Comparison of ENCODE assay signal across 1 cellular context in genomic region chr13:48094781-48095502, GRCh38.
TF ChIP-seq lines count a peak whose summit lies in the region.

MED4 (minus strand) TSS chr13:48095104; CDS start chr13:48095078, 26 bp downstream.

TF ChIP-seq in GM12878, 131 proteins besides CTCF, POLR2A, EP300 and RAD21 (continued from another document and continues in another):
- TF ChIP-seq CREB1 (IDR thresholded peaks at IDR 0.05; ENCODE audit: low read depth) (peak; percentile 86), SIX5 (IDR thresholded peaks at IDR 0.05; ENCODE audit: low read depth, low read length, severe bottlenecking) (peak; percentile 19), BHLHE40 (IDR thresholded peaks at IDR 0.05; ENCODE audit: borderline replicate concordance in 1 of 2, low read depth in 2 of 2, low read length in 1 of 2) (peak; percentile 74 to 78), PML (IDR thresholded peaks at IDR 0.05; ENCODE audit: low read length) (peak; percentile 78; the same call in 1 of the 2 replicates), TBL1XR1 (IDR thresholded peaks at IDR 0.05; ENCODE audit: low read depth, low read length) (peak; percentile 55; the same call in 1 of the 2 replicates), RBBP5 (conservative IDR thresholded peaks at IDR 0.05) (no peak), CBFB (IDR thresholded peaks at IDR 0.05; ENCODE audit: low read depth) (peak; percentile 53; the same call in 1 of the 2 replicates), NBN (IDR thresholded peaks at IDR 0.05) (peak; percentile 90), CHD2 (IDR thresholded peaks at IDR 0.05; ENCODE audit: borderline replicate concordance, low read depth, low read length) (peak; percentile 39; the same call in 1 of the 2 replicates), MYC (IDR thresholded peaks at IDR 0.05; ENCODE audit: insufficient read depth, insufficient read length, insufficient replicate concordance, low read length, severe bottlenecking) (no peak), FOXM1 (IDR thresholded peaks at IDR 0.05; ENCODE audit: low read depth, low read length) (0 out of 2 replicates have a peak, but pooled peaks have one; percentile 46), RUNX3 (IDR thresholded peaks at IDR 0.05; ENCODE audit: low read length) (0 out of 2 replicates have a peak, but pooled peaks have one; percentile 30), E2F8 (IDR thresholded peaks at IDR 0.05; ENCODE audit: low read depth, partially characterized antibody) (no peak), CEBPZ (IDR thresholded peaks at IDR 0.05; ENCODE audit: low read depth, low read length) (0 out of 2 replicates have a peak, but pooled peaks have one; percentile 28), NRF1 (conservative IDR thresholded peaks at IDR 0.05; ENCODE audit: low read depth, low read length) (peak; percentile 94), ZNF207 (IDR thresholded peaks at IDR 0.05; ENCODE audit: borderline replicate concordance) (peak; percentile 93), GATAD2B (conservative IDR thresholded peaks at IDR 0.05; ENCODE audit: low read depth) (0 out of 2 replicates have a peak, but pooled peaks have one; percentile 40), USF2 (IDR thresholded peaks at IDR 0.05; ENCODE audit: borderline replicate concordance, low read depth, low read length) (no peak), GABPA (IDR thresholded peaks at IDR 0.05; ENCODE audit: low read depth) (peak; percentile 86), NR2C1 (IDR thresholded peaks at IDR 0.05) (no peak), BCLAF1 (IDR thresholded peaks at IDR 0.05) (no peak), RELA (IDR thresholded peaks at IDR 0.05; ENCODE audit: borderline replicate concordance, partially characterized antibody) (peak; percentile 76), HCFC1 (IDR thresholded peaks at IDR 0.05; ENCODE audit: low read length) (peak; percentile 72), POLR2AphosphoS5 (IDR thresholded peaks at IDR 0.05; ENCODE audit: low read length) (peak; percentile 95), TAF1 (IDR thresholded peaks at IDR 0.05; ENCODE audit: borderline replicate concordance, low read depth, low read length) (peak; percentile 99), ZNF687 (IDR thresholded peaks at IDR 0.05) (peak; percentile 62), JUND (IDR thresholded peaks at IDR 0.05; ENCODE audit: low read depth, low read length) (peak; percentile 48), CEBPB (IDR thresholded peaks at IDR 0.05; ENCODE audit: borderline replicate concordance in 1 of 2, low read depth in 2 of 2, low read length in 2 of 2) (no peak), SKIL (IDR thresholded peaks at IDR 0.05; ENCODE audit: low read depth, poor library complexity, severe bottlenecking) (peak; percentile 27), ELK1 (IDR thresholded peaks at IDR 0.05; ENCODE audit: low read depth, low read length) (peak; percentile 62; the same call in 1 of the 2 replicates), IKZF1 (conservative IDR thresholded peaks at IDR 0.05) (peak; percentile 79), SP1 (IDR thresholded peaks at IDR 0.05; ENCODE audit: low read depth, low read length) (peak; percentile 70), MEF2A (IDR thresholded peaks at IDR 0.05; ENCODE audit: insufficient read depth, low read depth, low read length) (0 out of 2 replicates have a peak, but pooled peaks have one; percentile 40), KLF5 (IDR thresholded peaks at IDR 0.05; ENCODE audit: partially characterized antibody) (peak; percentile 64), IKZF2 (IDR thresholded peaks at IDR 0.05) (0 out of 4 replicates have a peak, but pooled peaks of 1 of the 2 experiments have one; percentile 5), BCL11A (IDR thresholded peaks at IDR 0.05; ENCODE audit: low read depth, low read length) (no peak), ZNF274 (IDR thresholded peaks at IDR 0.05; ENCODE audit: insufficient read depth, insufficient read length) (no peak), CHD1 (IDR thresholded peaks at IDR 0.05; ENCODE audit: low read depth, low read length) (0 out of 2 replicates have a peak, but pooled peaks have one; percentile 67), YY1 (IDR thresholded peaks at IDR 0.05; ENCODE audit: low read depth, low read length) (peak; percentile 98), POU2F2 (IDR thresholded peaks at IDR 0.05; ENCODE audit: borderline replicate concordance, low read depth, low read length) (peak; percentile 79; the same call in 1 of the 3 replicates), SMAD5 (IDR thresholded peaks at IDR 0.05; ENCODE audit: low read depth) (peak; percentile 93), CBX5 (IDR thresholded peaks at IDR 0.05; ENCODE audit: low read depth) (peak; percentile 94), TCF3 (IDR thresholded peaks at IDR 0.05; ENCODE audit: borderline replicate concordance, insufficient read depth, low read depth, low read length) (peak; percentile 91; the same call in 1 of the 2 replicates)
